ENCODE assay signal across 10 cellular contexts in genomic region chr18:60413944-60414547, GRCh38. TPM values are rescaled to one million over a fixed set of nuclear protein-coding genes. Genes with fewer than 3 reads are reported as not detected.
DNase-seq lines count a peak whose midpoint lies in the region; ATAC-seq and TF ChIP-seq lines count a peak whose summit lies in the region.
"Had no signal": no experiment of that assay in that cellular context is flagged by ENCODE, and none has a peak within 500 bp of the region (broad histone marks: within the 10 kb centered on the region; RNA-seq: fewer than 3 reads in every experiment).

No MANE protein-coding gene starts in this region.

- H3K9me3 ChIP-seq in osteoblast (ENCODE audit: low read depth, low read length): no peaks in the 10 kb centered on the region
- H3K9me3 ChIP-seq: upper lobe of left lung had no signal

- H3K4me3 ChIP-seq in astrocyte of the cerebellum (ENCODE audit: low read depth, low read length): no peak overlapping the region
- H3K4me3 ChIP-seq in osteoblast (ENCODE audit: insufficient read depth, low read length): no peak overlapping the region
- H3K4me3 ChIP-seq in dorsolateral prefrontal cortex: no peak overlapping the region
- H3K4me3 ChIP-seq: upper lobe of left lung had no signal

- no peaks in the 10 kb centered on the region for H3K27me3 ChIP-seq in osteoblast (ENCODE audit: insufficient read depth, low read length)
- no peaks in the 10 kb centered on the region for H3K27me3 ChIP-seq in dorsolateral prefrontal cortex
- H3K27me3 ChIP-seq: upper lobe of left lung had no signal

- TF ChIP-seq CTCF in astrocyte of the cerebellum (IDR thresholded peaks at IDR 0.05; ENCODE audit: low read depth, low read length, missing control alignments) (peak; percentile 68), osteoblast (IDR thresholded peaks at IDR 0.05; ENCODE audit: extremely low read depth, low read depth, low read length) (peak; percentile 33), dorsolateral prefrontal cortex (IDR thresholded peaks at IDR 0.05 in 54 of 56, conservative IDR thresholded peaks at IDR 0.05 in 2 of 56; ENCODE audit: low read depth in 1 of 56, partially characterized antibody in 56 of 56) (peak in 2 of 56 donors; percentile 10 to 13)

- H4K20me1 ChIP-seq in osteoblast (ENCODE audit: insufficient read depth, low read length): no peaks in the 10 kb centered on the region

- ATAC-seq in HG02981 (IDR thresholded peaks at IDR 0.05; ENCODE audit: unreplicated experiment) (peak; percentile 68), HG03439 (IDR thresholded peaks at IDR 0.05; ENCODE audit: unreplicated experiment) (no peak)

- H3K27ac ChIP-seq in osteoblast (ENCODE audit: low read depth, low read length) (no peak overlapping the region), dorsolateral prefrontal cortex (no peak overlapping the region)
- H3K27ac ChIP-seq: upper lobe of left lung had no signal

- H3K4me2 ChIP-seq in osteoblast (ENCODE audit: insufficient read depth, low read length): no peak overlapping the region

- no peak overlapping the region for H2AFZ ChIP-seq in osteoblast (ENCODE audit: low read length)

- H3K4me1 ChIP-seq in osteoblast (ENCODE audit: insufficient read depth, low read length): no peaks in the 10 kb centered on the region
- H3K4me1 ChIP-seq: upper lobe of left lung had no signal

- DNase-seq in NCI-H1417 (lab: John Stamatoyannopoulos, UW) (peak; percentile 1 to 44 (median 20)), NCI-H1417 treated with DMSO at 0.1 percent for 48 hours (lab: John Stamatoyannopoulos, UW) (no peak), astrocyte of the cerebellum (ENCODE audit: low read depth) (no peak), osteoblast (ENCODE audit: insufficient read length, low spot score, missing footprints) (no peak), NCI-H446 treated with DMSO at 0.1 percent for 48 hours (lab: John Stamatoyannopoulos, UW) (no peak), dorsolateral prefrontal cortex (no peak)

- H3K79me2 ChIP-seq in osteoblast (ENCODE audit: insufficient read depth, low read length): no peaks in the 10 kb centered on the region

- intact Hi-C loops in dorsolateral prefrontal cortex (cut with DNase I): no loop called here

- in situ Hi-C loops in astrocyte of the cerebellum (cut with HindIII; ENCODE audit: low sequenced_read_pairs): no loop called here

- H3K36me3 ChIP-seq in osteoblast (ENCODE audit: insufficient read depth, low read length): no peaks in the 10 kb centered on the region
- H3K36me3 ChIP-seq: upper lobe of left lung had no signal

RNA-seq across cellular contexts. Expression of gene MC4R, which starts 41.5 kb away (rescaled TPM):
- under 0.01 TPM in 1 of 2 replicates, not detected in the other for total RNA-seq in osteoblast
- total RNA-seq in dorsolateral prefrontal cortex: 1 to 10 TPM in 114 of 120 experiments, under 1 TPM in 6; 0.60 to 8.0 (median 2.9) TPM
- total RNA-seq: B cell, upper lobe of left lung had no signal

Comparison
In these comparisons a context has a peak if more than half of its experiments do, and no peak if none do; other contexts are left out.
1. DNase-seq: peak in NCI-H1417 (3 of 3); none in NCI-H1417 treated with DMSO at 0.1 percent for 48 hours (single experiment), astrocyte of the cerebellum (single experiment), osteoblast (single experiment), NCI-H446 treated with DMSO at 0.1 percent for 48 hours (single experiment) and dorsolateral prefrontal cortex (0 of 10).